In genomic region chr11:118923721-118924587, GRCh38 we compare ENCODE assay signal across 8 cellular contexts. TPM values are rescaled to one million over a fixed set of nuclear protein-coding genes. Genes with fewer than 3 reads are reported as not detected.
A peak's percentile ranks its signal among the peaks of the same experiment; 100 is the strongest.
DNase-seq lines count a peak whose midpoint lies in the region; ATAC-seq and TF ChIP-seq lines count a peak whose summit lies in the region.

No MANE protein-coding gene starts in this region.

- no peaks in the 10 kb centered on the region for H3K36me3 Mint-ChIP-seq in activated T-helper 2 cell treated with anti-CD3 and anti-CD28 coated beads, Interferon-gamma antibody, Interleukin-2, Interleukin-4, amounts not matched to agents 10 μg/mL and 5 μg/mL and 100 μg/mL, durations not matched to agents 14 hours and 24 hours and 36 hours (ENCODE audit: low read depth)

- H3K4me1 ChIP-seq in hepatocyte (ENCODE audit: insufficient read depth) (peaks cover 41% of the 10 kb centered on the region), spleen (peaks cover 61 to 95% (median 84%) of the 10 kb centered on the region in 6 donors)

- H3K9me3 Mint-ChIP-seq in activated T-helper 2 cell treated with anti-CD3 and anti-CD28 coated beads, Interferon-gamma antibody, Interleukin-2, Interleukin-4, amounts not matched to agents 10 μg/mL and 5 μg/mL and 100 μg/mL, durations not matched to agents 14 hours and 24 hours and 36 hours: no peaks in the 10 kb centered on the region

- no peaks in the 10 kb centered on the region for H3K27me3 Mint-ChIP-seq in activated T-helper 2 cell treated with anti-CD3 and anti-CD28 coated beads, Interferon-gamma antibody, Interleukin-2, Interleukin-4, amounts not matched to agents 10 μg/mL and 5 μg/mL and 100 μg/mL, durations not matched to agents 14 hours and 24 hours and 36 hours (ENCODE audit: low read depth)

- H3K4me2 ChIP-seq in hepatocyte: peak overlapping the region; percentile 94

- intact Hi-C loops in activated T-helper 2 cell treated with anti-CD3 and anti-CD28 coated beads, Interferon-gamma antibody, Interleukin-2, Interleukin-4, amounts not matched to agents 10 μg/mL and 5 μg/mL and 100 μg/mL, durations not matched to agents 14 hours and 24 hours and 36 hours (cut with micrococcal nuclease): no loop called here
- intact Hi-C loops in spleen (cut with DNase I; ENCODE audit: low total_unique reads): no loop called here

- no peaks in the 10 kb centered on the region for H3K9me2 ChIP-seq in hepatocyte (replicated peaks; ENCODE audit: insufficient read depth)

- H3K9me3 ChIP-seq in hepatocyte (ENCODE audit: low read depth) (no peaks in the 10 kb centered on the region), spleen (no peaks in the 10 kb centered on the region)

- DNase-seq in HFF-Myc (ENCODE audit: extremely low read depth, low read depth) (no peak), hepatocyte (ENCODE audit: low spot score) (peak; percentile 28), spleen (no peak), hippocampal formation (lab: John Stamatoyannopoulos, UW) (no peak), HCEC 1CT (no peak)
- DNase-seq in activated T-helper 2 cell treated with anti-CD3 and anti-CD28 coated beads, Interferon-gamma antibody, Interleukin-2, Interleukin-4, amounts not matched to agents 10 μg/mL and 5 μg/mL and 100 μg/mL, durations not matched to agents 14 hours and 24 hours and 36 hours (ENCODE audit: low spot score): no peak

- WGBS in hepatocyte (ENCODE audit: low lambda C conversion rate, missing lambda C conversion rate): 17% methylated on average over 7 of the region's 7 CpGs
- 10 to 30% (median 18%) methylated on average over 7 of the region's 7 CpGs for WGBS in spleen, 5 donors

- peak overlapping the region; percentile 79 for H3K4me3 Mint-ChIP-seq in activated T-helper 2 cell treated with anti-CD3 and anti-CD28 coated beads, Interferon-gamma antibody, Interleukin-2, Interleukin-4, amounts not matched to agents 10 μg/mL and 5 μg/mL and 100 μg/mL, durations not matched to agents 14 hours and 24 hours and 36 hours (ENCODE audit: low read depth)

- no peak overlapping the region for H2AFZ ChIP-seq in hepatocyte

- H3K4me3 ChIP-seq in HFF-Myc (replicated peaks; ENCODE audit: low read depth, low read length) (peak overlapping the region; percentile 98), hepatocyte (peak overlapping the region; percentile 73), spleen (peak overlapping the region; percentile 75 to 95 (median 88))

- no peak for ATAC-seq in GM21423 (IDR thresholded peaks at IDR 0.05; ENCODE audit: unreplicated experiment)
- ATAC-seq in HG02642 (IDR thresholded peaks at IDR 0.05; ENCODE audit: poor library complexity, unreplicated experiment): no peak

- H3K27ac ChIP-seq in hepatocyte (peak overlapping the region; percentile 99), spleen (peak overlapping the region; percentile 55 to 98 (median 92))

- peaks cover 64% of the 10 kb centered on the region for H3K4me1 Mint-ChIP-seq in activated T-helper 2 cell treated with anti-CD3 and anti-CD28 coated beads, Interferon-gamma antibody, Interleukin-2, Interleukin-4, amounts not matched to agents 10 μg/mL and 5 μg/mL and 100 μg/mL, durations not matched to agents 14 hours and 24 hours and 36 hours (ENCODE audit: low read depth)

- peaks cover 67% of the 10 kb centered on the region for H3K79me2 ChIP-seq in hepatocyte

- TF ChIP-seq CTCF in HFF-Myc (IDR thresholded peaks at IDR 0.05; ENCODE audit: low read depth, low read length, missing control alignments) (no peak), hepatocyte (IDR thresholded peaks at IDR 0.05; ENCODE audit: poor library complexity) (no peak), spleen (IDR thresholded peaks at IDR 0.05 in 8 of 11, conservative IDR thresholded peaks at IDR 0.05 in 3 of 11) (no peak)

- H3K27me3 ChIP-seq in hepatocyte (no peaks in the 10 kb centered on the region), spleen (replicated peaks in 1 of 7) (no peaks in the 10 kb centered on the region)

- TF ChIP-seq POLR2A in spleen (IDR thresholded peaks at IDR 0.05): no peak

- H3K36me3 ChIP-seq in hepatocyte (replicated peaks; ENCODE audit: insufficient read depth, low read depth) (no peaks in the 10 kb centered on the region), spleen (peaks cover 0 to 8% (median 0%) of the 10 kb centered on the region in 6 donors)

- H3K27ac Mint-ChIP-seq in activated T-helper 2 cell treated with anti-CD3 and anti-CD28 coated beads, Interferon-gamma antibody, Interleukin-2, Interleukin-4, amounts not matched to agents 10 μg/mL and 5 μg/mL and 100 μg/mL, durations not matched to agents 14 hours and 24 hours and 36 hours: peak overlapping the region; percentile 72

- peaks cover 34% of the 10 kb centered on the region for H4K20me1 ChIP-seq in hepatocyte (ENCODE audit: insufficient read depth, poor library complexity, severe bottlenecking)

RNA-seq across cellular contexts. Expression of gene BCL9L, which starts 1.8 kb away (rescaled TPM):
- total RNA-seq in activated T-helper 2 cell treated with anti-CD3 and anti-CD28 coated beads, Interferon-gamma antibody, Interleukin-2, Interleukin-4, amounts not matched to agents 10 μg/mL and 5 μg/mL and 100 μg/mL, durations not matched to agents 14 hours and 24 hours and 36 hours: 21.9 and 23.7 TPM in 2 replicates
- total RNA-seq in hepatocyte (7.8 and 25.3 TPM in 2 replicates), spleen (10 to 100 TPM; 19.8 to 58.0 (median 39.0) TPM)
- polyA plus RNA-seq in hepatocyte (18.0 and 18.1 TPM in 2 replicates), spleen (10 to 100 TPM in 1 of 3 donors, 1 to 10 TPM in 2; 2.5 to 14.2 (median 2.6) TPM)

RNA-seq across cellular contexts. Expression of gene UPK2, which starts 32.1 kb away (rescaled TPM):
- total RNA-seq in activated T-helper 2 cell treated with anti-CD3 and anti-CD28 coated beads, Interferon-gamma antibody, Interleukin-2, Interleukin-4, amounts not matched to agents 10 μg/mL and 5 μg/mL and 100 μg/mL, durations not matched to agents 14 hours and 24 hours and 36 hours: 0.21 TPM in 1 of 2 replicates, not detected in the other
- total RNA-seq in hepatocyte: 2.2 and 3.6 TPM in 2 replicates
- 55.3 and 101 TPM in 2 replicates for polyA plus RNA-seq in hepatocyte
- total RNA-seq in spleen: not detected
- polyA plus RNA-seq in spleen: under 1 TPM in 2 of 3 donors, not detected in 1; 0.09 to 0.13 TPM

RNA-seq across cellular contexts. Expression of gene CXCR5, which starts 40.3 kb away (rescaled TPM):
- 7.5 and 8.1 TPM in 2 replicates for total RNA-seq in activated T-helper 2 cell treated with anti-CD3 and anti-CD28 coated beads, Interferon-gamma antibody, Interleukin-2, Interleukin-4, amounts not matched to agents 10 μg/mL and 5 μg/mL and 100 μg/mL, durations not matched to agents 14 hours and 24 hours and 36 hours
- total RNA-seq in hepatocyte: not detected in 2 replicates
- 0.11 and 0.29 TPM in 2 replicates for polyA plus RNA-seq in hepatocyte
- total RNA-seq in spleen: 10 to 100 TPM; 25.0 to 66.6 (median 33.2) TPM
- 10 to 100 TPM; 35.4 to 50.7 (median 39.6) TPM for polyA plus RNA-seq in spleen

RNA-seq across cellular contexts. Expression of gene FOXR1, which starts 47.6 kb away (rescaled TPM):
- not detected in 2 replicates for total RNA-seq in activated T-helper 2 cell treated with anti-CD3 and anti-CD28 coated beads, Interferon-gamma antibody, Interleukin-2, Interleukin-4, amounts not matched to agents 10 μg/mL and 5 μg/mL and 100 μg/mL, durations not matched to agents 14 hours and 24 hours and 36 hours
- total RNA-seq in hepatocyte: not detected in 2 replicates
- 0.41 TPM in 1 of 2 replicates, not detected in the other for polyA plus RNA-seq in hepatocyte
- not detected for total RNA-seq in spleen
- not detected for polyA plus RNA-seq in spleen
